ENCODE assay signal across 36 cellular contexts in genomic region chr1:207898836-207899235, GRCh38. TPM values are rescaled to one million over a fixed set of nuclear protein-coding genes. Genes with fewer than 3 reads are reported as not detected.
"Had no signal": no experiment of that assay in that cellular context is flagged by ENCODE, and none has a peak within 500 bp of the region (broad histone marks: within the 10 kb centered on the region; RNA-seq: fewer than 3 reads in every experiment).

No MANE protein-coding gene starts in this region.

- H3K9me3 ChIP-seq: esophagus squamous epithelium, left lung, neutrophil, ovary, sigmoid colon, SK-N-SH, thyroid gland, upper lobe of left lung had no signal

- H3K4me1 Mint-ChIP-seq: stimulated activated effector memory CD8-positive, alpha-beta T cell treated with anti-CD3 and anti-CD28 coated beads, Interleukin-12 subunit alpha, Interleukin-12 subunit beta, amount 100 ng/mL, for 72 hours had no signal

- H3K36me3 ChIP-seq: brain microvascular endothelial cell, esophagus squamous epithelium, left lung, neutrophil, ovary, sigmoid colon, thyroid gland, upper lobe of left lung, WERI-Rb-1 had no signal

- H3K4me2 ChIP-seq: SK-N-SH had no signal

- H3K9me3 Mint-ChIP-seq: activated CD4-positive, alpha-beta memory T cell treated with anti-CD3 and anti-CD28 coated beads for 36 hours; activated CD4-positive, alpha-beta T cell treated with anti-CD3 and anti-CD28 coated beads, Interleukin-2, amount 10 ng/mL, durations not matched to agents 24 days and 14 days; activated naive CD4-positive, alpha-beta T cell treated with anti-CD3 and anti-CD28 coated beads for 36 hours; activated naive CD8-positive, alpha-beta T cell treated with anti-CD3 and anti-CD28 coated beads, Interleukin-2, amount 10 ng/mL, durations not matched to agents 7 days and 5 days; activated T-helper 1 cell treated with anti-CD3 and anti-CD28 coated beads, Interleukin-12 subunit alpha, Interleukin-12 subunit beta, Interleukin-2, Interleukin-4 antibody, amounts not matched to agents 30 ng/mL and 10 ng/mL and 1 ng/mL, durations not matched to agents 14 hours and 24 hours and 36 hours; nephron progenitor cell; stimulated activated effector memory CD8-positive, alpha-beta T cell treated with anti-CD3 and anti-CD28 coated beads, Interleukin-12 subunit alpha, Interleukin-12 subunit beta, amount 100 ng/mL, for 72 hours; stimulated activated naive CD8-positive, alpha-beta T cell treated with anti-CD3 and anti-CD28 coated beads, Interleukin-15, Interleukin-2, amounts not matched to agents 100 ng/mL and 50 ng/mL, for 24 hours; T-helper 1 cell treated with Interleukin-12 subunit alpha and Interleukin-12 subunit beta and Interleukin-4 antibody, amounts not matched to agents 30 μg/mL and 1 μg/mL, for 36 hours had no signal

- H3K9ac ChIP-seq: SK-N-SH had no signal

- H3K36me3 Mint-ChIP-seq: activated CD4-positive, alpha-beta memory T cell treated with anti-CD3 and anti-CD28 coated beads for 36 hours; activated naive CD8-positive, alpha-beta T cell treated with anti-CD3 and anti-CD28 coated beads, Interleukin-2, amount 10 ng/mL, durations not matched to agents 7 days and 5 days; stimulated activated effector memory CD8-positive, alpha-beta T cell treated with anti-CD3 and anti-CD28 coated beads, Interleukin-12 subunit alpha, Interleukin-12 subunit beta, amount 100 ng/mL, for 72 hours had no signal

- H3K4me3 ChIP-seq: esophagus squamous epithelium, left lung, ovary, sigmoid colon, thyroid gland, upper lobe of left lung had no signal

- FAIRE-seq: astrocyte, frontal cortex, small intestine, TTC549 had no signal

- H3K27me3 ChIP-seq: brain microvascular endothelial cell, esophagus squamous epithelium, left lung, neutrophil, ovary, sigmoid colon, thyroid gland, upper lobe of left lung had no signal

- H3K4me3 Mint-ChIP-seq: activated CD4-positive, alpha-beta memory T cell treated with anti-CD3 and anti-CD28 coated beads for 36 hours; activated CD4-positive, alpha-beta T cell treated with anti-CD3 and anti-CD28 coated beads, Interleukin-2, amount 10 ng/mL, durations not matched to agents 24 days and 14 days; activated naive CD4-positive, alpha-beta T cell treated with anti-CD3 and anti-CD28 coated beads for 36 hours; activated naive CD8-positive, alpha-beta T cell treated with anti-CD3 and anti-CD28 coated beads, Interleukin-2, amount 10 ng/mL, durations not matched to agents 7 days and 5 days; activated T-helper 1 cell treated with anti-CD3 and anti-CD28 coated beads, Interleukin-12 subunit alpha, Interleukin-12 subunit beta, Interleukin-2, Interleukin-4 antibody, amounts not matched to agents 30 ng/mL and 10 ng/mL and 1 ng/mL, durations not matched to agents 14 hours and 24 hours and 36 hours; nephron progenitor cell; stimulated activated effector memory CD8-positive, alpha-beta T cell treated with anti-CD3 and anti-CD28 coated beads, Interleukin-12 subunit alpha, Interleukin-12 subunit beta, amount 100 ng/mL, for 72 hours; stimulated activated naive CD8-positive, alpha-beta T cell treated with anti-CD3 and anti-CD28 coated beads, Interleukin-15, Interleukin-2, amounts not matched to agents 100 ng/mL and 50 ng/mL, for 24 hours; T-helper 1 cell treated with Interleukin-12 subunit alpha and Interleukin-12 subunit beta and Interleukin-4 antibody, amounts not matched to agents 30 μg/mL and 1 μg/mL, for 36 hours had no signal

- H3K27me3 Mint-ChIP-seq: activated CD4-positive, alpha-beta memory T cell treated with anti-CD3 and anti-CD28 coated beads for 36 hours; stimulated activated naive CD8-positive, alpha-beta T cell treated with anti-CD3 and anti-CD28 coated beads, Interleukin-15, Interleukin-2, amounts not matched to agents 100 ng/mL and 50 ng/mL, for 24 hours had no signal

- DNase-seq: activated CD4-positive, alpha-beta memory T cell treated with anti-CD3 and anti-CD28 coated beads for 36 hours; activated CD4-positive, alpha-beta T cell treated with anti-CD3 and anti-CD28 coated beads, Interleukin-2, amount 10 ng/mL, durations not matched to agents 24 days and 14 days; activated CD8-positive, alpha-beta memory T cell treated with anti-CD3 and anti-CD28 coated beads, Interleukin-2, amount 50 U/mL, for 4 hours; activated effector memory CD4-positive, alpha-beta T cell treated with anti-CD3 and anti-CD28 coated beads, Interleukin-2, amount 50 U/mL, for 16 hours; activated naive CD4-positive, alpha-beta T cell treated with anti-CD3 and anti-CD28 coated beads for 36 hours; activated naive CD8-positive, alpha-beta T cell treated with anti-CD3 and anti-CD28 coated beads, Interleukin-2, amount 10 ng/mL, durations not matched to agents 7 days and 5 days; activated T-cell treated with anti-CD3 and anti-CD28 coated beads, Interleukin-2, amount 50 U/mL, for 1 hour; brain microvascular endothelial cell; caudate nucleus; cortex of kidney; esophagus squamous epithelium; kidney glomerular epithelial cell; left lung; mammary epithelial cell; nephron progenitor cell; sigmoid colon; SK-N-SH; small intestine; stimulated activated CD4-positive, alpha-beta T cell treated with anti-CD3 and anti-CD28 coated beads, Interleukin-4, amount 100 ng/mL, for 24 hours; substantia nigra; SW 1271; T-helper 9 cell; thyroid gland; upper lobe of left lung; WERI-Rb-1 had no signal

- ATAC-seq: activated CD4-positive, CD25-positive, alpha-beta regulatory T cell treated with anti-CD3 and anti-CD28 coated beads, Interleukin-2, amount 50 U/mL, for 24 hours; left lung; stimulated activated effector memory CD8-positive, alpha-beta T cell treated with anti-CD3 and anti-CD28 coated beads, Interleukin-12 subunit alpha, Interleukin-12 subunit beta, amount 100 ng/mL, for 72 hours had no signal

- H3K27ac Mint-ChIP-seq: activated CD4-positive, alpha-beta memory T cell treated with anti-CD3 and anti-CD28 coated beads for 36 hours; activated CD4-positive, alpha-beta T cell treated with anti-CD3 and anti-CD28 coated beads, Interleukin-2, amount 10 ng/mL, durations not matched to agents 24 days and 14 days; activated naive CD4-positive, alpha-beta T cell treated with anti-CD3 and anti-CD28 coated beads for 36 hours; activated naive CD8-positive, alpha-beta T cell treated with anti-CD3 and anti-CD28 coated beads, Interleukin-2, amount 10 ng/mL, durations not matched to agents 7 days and 5 days; activated T-helper 1 cell treated with anti-CD3 and anti-CD28 coated beads, Interleukin-12 subunit alpha, Interleukin-12 subunit beta, Interleukin-2, Interleukin-4 antibody, amounts not matched to agents 30 ng/mL and 10 ng/mL and 1 ng/mL, durations not matched to agents 14 hours and 24 hours and 36 hours; nephron progenitor cell; progenitor cell of endocrine pancreas; stimulated activated effector memory CD8-positive, alpha-beta T cell treated with anti-CD3 and anti-CD28 coated beads, Interleukin-12 subunit alpha, Interleukin-12 subunit beta, amount 100 ng/mL, for 72 hours; stimulated activated naive CD8-positive, alpha-beta T cell treated with anti-CD3 and anti-CD28 coated beads, Interleukin-15, Interleukin-2, amounts not matched to agents 100 ng/mL and 50 ng/mL, for 24 hours; T-helper 1 cell treated with Interleukin-12 subunit alpha and Interleukin-12 subunit beta and Interleukin-4 antibody, amounts not matched to agents 30 μg/mL and 1 μg/mL, for 36 hours had no signal

- H3K27ac ChIP-seq: brain microvascular endothelial cell, neutrophil, ovary, WERI-Rb-1 had no signal

RNA-seq across cellular contexts. Expression of gene CD34, which starts 12.1 kb away (rescaled TPM):
- total RNA-seq: activated CD4-positive, alpha-beta memory T cell treated with anti-CD3 and anti-CD28 coated beads for 36 hours; activated CD4-positive, alpha-beta T cell treated with anti-CD3 and anti-CD28 coated beads, Interleukin-2, amount 10 ng/mL, durations not matched to agents 24 days and 14 days; activated naive CD8-positive, alpha-beta T cell treated with anti-CD3 and anti-CD28 coated beads, Interleukin-2, amount 10 ng/mL, durations not matched to agents 7 days and 5 days; activated T-helper 1 cell treated with anti-CD3 and anti-CD28 coated beads, Interleukin-12 subunit alpha, Interleukin-12 subunit beta, Interleukin-2, Interleukin-4 antibody, amounts not matched to agents 30 ng/mL and 10 ng/mL and 1 ng/mL, durations not matched to agents 14 hours and 24 hours and 36 hours; mammary epithelial cell had no signal
